ENCODE assay signal across 1 cellular context in genomic region chr19:15213715-15214381, GRCh38.
TF ChIP-seq lines count a peak whose summit lies in the region.

No MANE protein-coding gene starts in this region.

TF ChIP-seq in IMR-90, 13 proteins besides CTCF, POLR2A, EP300 and RAD21:
- no peak for TF ChIP-seq SMC3 (IDR thresholded peaks at IDR 0.05; ENCODE audit: low read depth, low read length)
TF ChIP-seq in IMR-90: peak in this region for 0.
